Comparison of ENCODE assay signal across 7 cellular contexts in genomic region chr14:23910081-23910875, GRCh38. TPM values are rescaled to one million over a fixed set of nuclear protein-coding genes. Genes with fewer than 3 reads are reported as not detected.
DNase-seq lines count a peak whose midpoint lies in the region; ATAC-seq, FAIRE-seq and TF ChIP-seq lines count a peak whose summit lies in the region.

No MANE protein-coding gene starts in this region.

- H3K79me2 ChIP-seq in endothelial cell of umbilical vein (ENCODE audit: control insufficient read depth, insufficient read depth, low read length) = no peaks in the 10 kb centered on the region

- peaks cover 11% of the 10 kb centered on the region for H3K27me3 Mint-ChIP-seq in nephron (ENCODE audit: low read depth)

- ATAC-seq in Panc1 (peak; percentile 91), HG03469 (IDR thresholded peaks at IDR 0.05; ENCODE audit: unreplicated experiment) (no peak)

- H4K20me1 ChIP-seq in endothelial cell of umbilical vein (replicated peaks; ENCODE audit: control insufficient read depth, extremely low read depth, insufficient read depth, low read length) = no peaks in the 10 kb centered on the region

- H3K27me3 ChIP-seq in Panc1 (ENCODE audit: control insufficient read depth, insufficient read depth, low read length) (no peaks in the 10 kb centered on the region), endothelial cell of umbilical vein (ENCODE audit: control insufficient read depth in 2 of 2, insufficient read depth in 2 of 2, low read length in 2 of 2) (peaks cover 0 to 3% of the 10 kb centered on the region in 2 experiments)

- peaks cover 5% of the 10 kb centered on the region for H3K4me1 Mint-ChIP-seq in nephron

- H3K9ac ChIP-seq in endothelial cell of umbilical vein (replicated peaks; ENCODE audit: extremely low read depth, insufficient read depth, low read length) = no peak overlapping the region

- H3K27ac ChIP-seq in Panc1 (ENCODE audit: low read length) (no peak overlapping the region), endothelial cell of umbilical vein (ENCODE audit: insufficient read depth, low read depth, low read length) (no peak overlapping the region)

- no peak for FAIRE-seq in endothelial cell of umbilical vein (lab: Jason Lieb, UNC)

- no peaks in the 10 kb centered on the region for H3K4me1 ChIP-seq in Panc1 (ENCODE audit: control insufficient read depth, insufficient read depth, low read length)
- H3K4me1 ChIP-seq in endothelial cell of umbilical vein (ENCODE audit: control insufficient read depth, extremely low read depth, insufficient read depth, low read length) = no peaks in the 10 kb centered on the region

- no peak overlapping the region for H3K27ac Mint-ChIP-seq in nephron

- no TSS peak for BruUV-seq in Panc1 (replicated peaks; lab: Mats Ljungman, UMichigan)
- no TSS peak for BruUV-seq in endothelial cell of umbilical vein (replicated peaks; lab: Mats Ljungman, UMichigan)

- no peak overlapping the region for H3K4me2 ChIP-seq in endothelial cell of umbilical vein (ENCODE audit: insufficient read depth, low read length)

- H3K9me1 ChIP-seq in endothelial cell of umbilical vein (replicated peaks; ENCODE audit: control insufficient read depth, extremely low read depth, insufficient read depth, low read length) = no peaks in the 10 kb centered on the region

- peaks cover 3% of the 10 kb centered on the region for H3K9me3 Mint-ChIP-seq in nephron

- CTCF ChIA-PET in Panc1 (lab: Charles Lee) = interaction anchor here (0.7 to 1.9 kb wide), 8 partner anchors 11 to 322 kb away, joined by 3 to 23 read pairs (median 8); no protein-coding TSS in a partner anchor
- CTCF ChIA-PET in endothelial cell of umbilical vein (lab: Charles Lee) = interaction anchor here (0.6 to 7.7 kb wide), 49 partner anchors 9 to 432 kb away, joined by 3 to 224 read pairs (median 4); partner anchors contain the start of gene DHRS4

- H3K9me3 ChIP-seq in Panc1 (ENCODE audit: control insufficient read depth, insufficient read depth, low read depth, low read length) (no peaks in the 10 kb centered on the region), endothelial cell of umbilical vein (replicated peaks; ENCODE audit: control insufficient read depth, insufficient read depth, low read length) (no peaks in the 10 kb centered on the region)

- intact Hi-C loops in Panc1 (cut with micrococcal nuclease; ENCODE audit: unreplicated experiment) (loop anchor here (2.0 kb wide), 1 partner anchor 183 kb away; no protein-coding TSS in a partner anchor), endothelial cell of umbilical vein (cut with micrococcal nuclease) (loop anchor here (1.0 kb wide), 4 partner anchors 183 to 321 kb away; no protein-coding TSS in a partner anchor)

- TF ChIP-seq CTCF in Panc1 (IDR thresholded peaks at IDR 0.05) = peak; percentile 82
- TF ChIP-seq CTCF in endothelial cell of umbilical vein (IDR thresholded peaks at IDR 0.05; ENCODE audit: extremely low read depth in 1 of 2, insufficient read depth in 1 of 2, low read depth in 1 of 2, low read length in 2 of 2) = peak; percentile 66 to 84
- peak; percentile 26 to 61 (median 28) for TF ChIP-seq CTCF in nephron (IDR thresholded peaks at IDR 0.05; ENCODE audit: unreplicated experiment in 3 of 3)

- dilution Hi-C loops in endothelial cell of umbilical vein (cut with MboI; ENCODE audit: extremely low pct_ligation_motif_present, low sequenced_read_pairs) = no loop called here

- H3K36me3 ChIP-seq in Panc1 (ENCODE audit: control insufficient read depth, insufficient read depth, low read length) (no peaks in the 10 kb centered on the region), endothelial cell of umbilical vein (ENCODE audit: control insufficient read depth in 2 of 2, extremely low read depth in 1 of 2, insufficient read depth in 2 of 2, low read length in 2 of 2) (no peaks in the 10 kb centered on the region)

- H2AFZ ChIP-seq in endothelial cell of umbilical vein (ENCODE audit: low read depth, low read length) = no peak overlapping the region

- DNase-seq in EL (peak; percentile 63), HT-29 (ENCODE audit: low spot score) (peak; percentile 69), Panc1 (ENCODE audit: low read depth, low spot score) (peak; percentile 27), endothelial cell of umbilical vein (ENCODE audit: low read depth, low spot score) (peak; percentile 58), SKM-1 (lab: John Stamatoyannopoulos, UW; ENCODE audit: unreplicated experiment) (no peak)

- H3K4me3 ChIP-seq in Panc1 (ENCODE audit: low read depth in 2 of 2, low read length in 2 of 2) = no peak overlapping the region
- no peak overlapping the region for H3K4me3 ChIP-seq in endothelial cell of umbilical vein (replicated peaks in 1 of 3; ENCODE audit: insufficient read depth in 1 of 3, low read depth in 1 of 3, low read length in 3 of 3)

- POLR2A ChIA-PET in Panc1 (lab: Charles Lee) = interaction anchor here (0.5 kb wide), 1 partner anchor 1021 kb away, joined by 14 read pairs; no protein-coding TSS in a partner anchor
- POLR2A ChIA-PET in endothelial cell of umbilical vein (lab: Charles Lee) = no interaction called here

- in situ Hi-C loops in Panc1 (cut with HindIII; ENCODE audit: low pct_unique_long_range_greater_than_20kb, low sequenced_read_pairs) = no loop called here

- no peak for TF ChIP-seq POLR2A in endothelial cell of umbilical vein (IDR thresholded peaks at IDR 0.05; ENCODE audit: low read depth, low read length)

- H3K36me3 Mint-ChIP-seq in nephron (ENCODE audit: low read depth) = no peaks in the 10 kb centered on the region

- H3K4me3 Mint-ChIP-seq in nephron = no peak overlapping the region

TF ChIP-seq in endothelial cell of umbilical vein, 7 proteins besides CTCF, POLR2A, EP300 and RAD21:
- TF ChIP-seq, protein P1, sequence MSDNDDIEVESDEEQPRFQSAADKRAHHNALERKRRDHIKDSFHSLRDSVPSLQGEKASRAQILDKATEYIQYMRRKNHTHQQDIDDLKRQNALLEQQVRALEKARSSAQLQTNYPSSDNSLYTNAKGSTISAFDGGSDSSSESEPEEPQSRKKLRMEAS (IDR thresholded peaks at IDR 0.05; ENCODE audit: insufficient read depth, insufficient read length) = no peak
- TF ChIP-seq FOS (IDR thresholded peaks at IDR 0.05; ENCODE audit: borderline replicate concordance, insufficient read depth, low read length) (no peak), POLR2AphosphoS5 (IDR thresholded peaks at IDR 0.05; ENCODE audit: insufficient read depth, low read depth, low read length) (no peak), EZH2 (IDR thresholded peaks at IDR 0.05; ENCODE audit: borderline replicate concordance, low read depth, low read length, severe bottlenecking) (no peak)
TF ChIP-seq in endothelial cell of umbilical vein: peak in this region for 0.

RNA-seq across cellular contexts. Expression of gene DHRS4, which starts 43.3 kb away (rescaled TPM):
- total RNA-seq in HT-29 (2014; rRNA removed; shearing (Covaris generic)) = 40.0 and 47.4 TPM in 2 replicates
- 13.5 TPM for total RNA-seq in Panc1 (2021; ENCODE audit: unreplicated experiment)
- polyA plus RNA-seq in Panc1 (2012; ENCODE audit: insufficient read length) = 26.6 TPM
- 19.2 and 24.4 TPM in 2 replicates for total RNA-seq in endothelial cell of umbilical vein
- 24.9 and 32.0 TPM in 2 replicates for polyA plus RNA-seq in endothelial cell of umbilical vein
- polyA plus RNA-seq in endothelial cell of umbilical vein (2011; cell fraction: cytosol; rRNA removed) = 29.1 and 32.5 TPM in 2 replicates
- 15.4 and 16.7 TPM in 2 replicates for polyA plus RNA-seq in endothelial cell of umbilical vein (2011; cell fraction: nucleus; rRNA removed)
- 24.4 and 25.2 TPM in 2 replicates for polyA plus RNA-seq in endothelial cell of umbilical vein (2012)
- polyA minus RNA-seq in endothelial cell of umbilical vein = 6.3 and 9.5 TPM in 2 replicates
- 14.2 TPM for polyA minus RNA-seq in endothelial cell of umbilical vein (2011; cell fraction: cytosol; rRNA and poly(A)+ RNA removed)
- polyA minus RNA-seq in endothelial cell of umbilical vein (2011; cell fraction: nucleus; rRNA and poly(A)+ RNA removed) = 4.5 and 5.0 TPM in 2 replicates

Comparison
In these comparisons a context has a peak if more than half of its experiments do, and no peak if none do; other contexts are left out.
1. CTCF ChIP-seq: peak in every context shown above with its lines; median percentile 82 in Panc1; 75 in endothelial cell of umbilical vein; 28 in nephron.